ENCODE assay signal across 8 cellular contexts in the genomic region with DNA sequence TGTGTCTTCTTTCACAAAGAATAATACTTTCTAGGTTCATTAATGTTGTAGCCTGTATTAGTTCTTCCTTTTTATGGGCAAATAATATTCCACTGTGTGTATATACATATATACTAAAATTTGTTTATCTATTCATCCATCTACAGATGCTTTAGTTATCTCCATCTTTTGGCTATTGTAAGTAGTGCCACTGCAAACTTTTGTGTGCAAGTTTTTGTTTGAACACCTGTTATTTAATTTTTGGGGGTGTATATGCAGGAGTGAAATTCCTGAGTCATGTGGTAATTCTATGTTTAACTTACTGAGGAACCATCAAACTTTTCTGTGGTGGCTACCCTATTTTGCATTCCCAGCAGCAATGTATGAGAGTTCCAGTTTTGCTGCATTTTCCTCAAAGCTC. TPM values are rescaled to one million over a fixed set of nuclear protein-coding genes. Genes with fewer than 3 reads are reported as not detected.
"Had no signal": no experiment of that assay in that cellular context is flagged by ENCODE, and none has a peak within 500 bp of the region (broad histone marks: within the 10 kb centered on the region; RNA-seq: fewer than 3 reads in every experiment).

No MANE protein-coding gene starts in this region.

- FAIRE-seq: G401.6, GM12878, GM12891, GM12892, GM18507, GM19239 had no signal

- DNase-seq: GDM1, GF-D8 had no signal

- ATAC-seq: GM12878 had no signal

- H3K4me3 ChIP-seq: GM12878 had no signal

RNA-seq across cellular contexts. Expression of gene AGR3, which starts 37.7 kb away (rescaled TPM):
- total RNA-seq: GM12878 had no signal
- polyA plus RNA-seq: GM12878 had no signal
